ENCODE assay signal across 24 cellular contexts in the genomic region with DNA sequence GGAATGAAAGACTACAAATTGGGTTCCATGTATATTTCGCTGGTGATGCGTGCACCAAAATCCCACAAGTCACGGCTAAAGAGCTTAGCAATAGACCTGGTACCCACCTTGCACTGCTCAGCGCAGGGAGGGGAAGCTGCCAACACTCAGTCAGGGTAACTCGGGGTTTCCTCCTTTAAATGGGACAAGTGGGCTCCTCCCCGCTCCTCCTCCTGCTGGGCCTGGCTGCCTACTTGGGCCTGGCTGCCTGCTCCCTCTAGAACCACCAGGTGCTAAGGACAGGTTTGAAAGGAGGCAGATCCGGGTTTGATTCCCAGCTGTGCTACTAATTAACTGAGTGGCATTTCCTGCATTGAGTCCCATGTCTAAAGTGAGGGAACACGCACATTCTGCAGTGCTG. TPM values are rescaled to one million over a fixed set of nuclear protein-coding genes. Genes with fewer than 3 reads are reported as not detected.
"Had no signal": no experiment of that assay in that cellular context is flagged by ENCODE, and none has a peak within 500 bp of the region (broad histone marks: within the 10 kb centered on the region; RNA-seq: fewer than 3 reads in every experiment).

No MANE protein-coding gene starts in this region.

- H3K27ac Mint-ChIP-seq: immature natural killer cell; nephron; stimulated activated effector memory CD8-positive, alpha-beta T cell treated with anti-CD3 and anti-CD28 coated beads, Interleukin-12 subunit alpha, Interleukin-12 subunit beta, amount 100 ng/mL, for 72 hours; stimulated activated naive CD8-positive, alpha-beta T cell treated with anti-CD3 and anti-CD28 coated beads, Interleukin-15, Interleukin-2, amounts not matched to agents 100 ng/mL and 50 ng/mL, for 24 hours had no signal

- H3K36me3 ChIP-seq: colonic mucosa, esophagus squamous epithelium, gastroesophageal sphincter, thoracic aorta had no signal

- H3K4me1 Mint-ChIP-seq: immature natural killer cell, nephron had no signal

- H3K4me1 ChIP-seq: colonic mucosa, esophagus squamous epithelium, gastroesophageal sphincter had no signal

- DNase-seq: cerebellar nuclear complex; colonic mucosa; dermis blood vessel endothelial cell; esophagus squamous epithelium; foreskin fibroblast; glutamatergic neuron; immature natural killer cell; kidney; left cardiac atrium; left ventricle myocardium superior; mesenchymal stem cell; naive B cell; occipital lobe; small intestine; stimulated activated CD4-positive, alpha-beta T cell treated with anti-CD3 and anti-CD28 coated beads, Interleukin-4, amount 100 ng/mL, for 1 hour; stimulated activated CD8-positive, alpha-beta memory T cell treated with anti-CD3 and anti-CD28 coated beads, Interleukin-4, amount 100 ng/mL, for 48 hours; transverse colon had no signal

- H3K4me3 Mint-ChIP-seq: immature natural killer cell; naive B cell; nephron; stimulated activated effector memory CD8-positive, alpha-beta T cell treated with anti-CD3 and anti-CD28 coated beads, Interleukin-12 subunit alpha, Interleukin-12 subunit beta, amount 100 ng/mL, for 72 hours; stimulated activated naive CD8-positive, alpha-beta T cell treated with anti-CD3 and anti-CD28 coated beads, Interleukin-15, Interleukin-2, amounts not matched to agents 100 ng/mL and 50 ng/mL, for 24 hours had no signal

- H3K4me3 ChIP-seq: colonic mucosa, esophagus squamous epithelium, gastroesophageal sphincter, lung, thoracic aorta, transverse colon had no signal

- H3K9me3 ChIP-seq: colonic mucosa, esophagus squamous epithelium, thoracic aorta had no signal

- ATAC-seq: gastroesophageal sphincter; left cardiac atrium; left ventricle myocardium superior; stimulated activated effector memory CD8-positive, alpha-beta T cell treated with anti-CD3 and anti-CD28 coated beads, Interleukin-12 subunit alpha, Interleukin-12 subunit beta, amount 100 ng/mL, for 72 hours had no signal

- H3K27ac ChIP-seq: colonic mucosa, esophagus squamous epithelium, gastroesophageal sphincter, thoracic aorta, transverse colon had no signal

- H3K36me3 Mint-ChIP-seq: immature natural killer cell; stimulated activated effector memory CD8-positive, alpha-beta T cell treated with anti-CD3 and anti-CD28 coated beads, Interleukin-12 subunit alpha, Interleukin-12 subunit beta, amount 100 ng/mL, for 72 hours had no signal

- H3K27me3 ChIP-seq: colonic mucosa, gastroesophageal sphincter, transverse colon had no signal

RNA-seq across cellular contexts. Expression of a gene that starts 23.4 kb away (rescaled TPM):
- total RNA-seq: dermis blood vessel endothelial cell, epithelial cell of proximal tubule, occipital lobe had no signal
